8 cellular contexts compared by ENCODE assay signal in genomic region chr14:26984318-26985177, GRCh38.
A peak's percentile ranks its signal among the peaks of the same experiment; 100 is the strongest.
DNase-seq lines count a peak whose midpoint lies in the region; ATAC-seq, FAIRE-seq and TF ChIP-seq lines count a peak whose summit lies in the region.

No MANE protein-coding gene starts in this region.

- ATAC-seq in mucosa of descending colon = peak; percentile 67

- no peaks in the 10 kb centered on the region for H3K36me3 ChIP-seq in endothelial cell of umbilical vein (ENCODE audit: control insufficient read depth in 2 of 2, extremely low read depth in 1 of 2, insufficient read depth in 2 of 2, low read length in 2 of 2)
- H3K36me3 ChIP-seq in mucosa of descending colon (ENCODE audit: low read depth) = no peaks in the 10 kb centered on the region

- no peak overlapping the region for H3K27ac ChIP-seq in endothelial cell of umbilical vein (ENCODE audit: insufficient read depth, low read depth, low read length)

- H3K79me2 ChIP-seq in endothelial cell of umbilical vein (ENCODE audit: control insufficient read depth, insufficient read depth, low read length) = no peaks in the 10 kb centered on the region

- H3K4me1 ChIP-seq in endothelial cell of umbilical vein (ENCODE audit: control insufficient read depth, extremely low read depth, insufficient read depth, low read length) (no peaks in the 10 kb centered on the region), mucosa of descending colon (ENCODE audit: low read depth) (no peaks in the 10 kb centered on the region)

- FAIRE-seq in endothelial cell of umbilical vein (lab: Jason Lieb, UNC) = peak; percentile 96

- no peaks in the 10 kb centered on the region for H3K9me3 ChIP-seq in endothelial cell of umbilical vein (replicated peaks; ENCODE audit: control insufficient read depth, insufficient read depth, low read length)
- H3K9me3 ChIP-seq in mucosa of descending colon = no peaks in the 10 kb centered on the region

- H3K27me3 ChIP-seq in endothelial cell of umbilical vein (ENCODE audit: control insufficient read depth in 2 of 2, insufficient read depth in 2 of 2, low read length in 2 of 2) = no peaks in the 10 kb centered on the region

- no peak overlapping the region for H3K9ac ChIP-seq in endothelial cell of umbilical vein (replicated peaks; ENCODE audit: extremely low read depth, insufficient read depth, low read length)

- H3K9me1 ChIP-seq in endothelial cell of umbilical vein (replicated peaks; ENCODE audit: control insufficient read depth, extremely low read depth, insufficient read depth, low read length) = no peaks in the 10 kb centered on the region

- peaks cover 10% of the 10 kb centered on the region for H3K9me3 Mint-ChIP-seq in activated naive CD4-positive, alpha-beta T cell treated with anti-CD3 and anti-CD28 coated beads for 36 hours

- no TSS peak for BruUV-seq in endothelial cell of umbilical vein (replicated peaks; lab: Mats Ljungman, UMichigan)

- peak; percentile 41 for DNase-seq in activated naive CD4-positive, alpha-beta T cell treated with anti-CD3 and anti-CD28 coated beads for 36 hours
- no peak for DNase-seq in activated naive CD4-positive, alpha-beta T cell treated with Interleukin-2 at 50 U/mL for 16 hours
- DNase-seq in RKO (ENCODE audit: low spot score) (peak; percentile 53), endothelial cell of umbilical vein (ENCODE audit: low read depth, low spot score) (peak; percentile 57), mucosa of descending colon (peak in 2 of 3 donors; percentile 19 to 84), GM19238 (ENCODE audit: insufficient read length, low spot score) (no peak), activated gamma-delta T cell treated with Interleukin-2 at 50 U/mL for 16 hours (no peak)

- H3K27me3 Mint-ChIP-seq in activated naive CD4-positive, alpha-beta T cell treated with anti-CD3 and anti-CD28 coated beads for 36 hours (ENCODE audit: low read depth) = no peaks in the 10 kb centered on the region

- dilution Hi-C loops in endothelial cell of umbilical vein (cut with MboI; ENCODE audit: extremely low pct_ligation_motif_present, low sequenced_read_pairs) = no loop called here

- H4K20me1 ChIP-seq in endothelial cell of umbilical vein (replicated peaks; ENCODE audit: control insufficient read depth, extremely low read depth, insufficient read depth, low read length) = no peaks in the 10 kb centered on the region

- H3K4me3 ChIP-seq in endothelial cell of umbilical vein (replicated peaks in 1 of 3; ENCODE audit: insufficient read depth in 1 of 3, low read depth in 1 of 3, low read length in 3 of 3) = no peak overlapping the region
- no peak overlapping the region for H3K4me3 ChIP-seq in mucosa of descending colon

- no peak overlapping the region for H3K4me2 ChIP-seq in endothelial cell of umbilical vein (ENCODE audit: insufficient read depth, low read length)

- H3K4me3 Mint-ChIP-seq in activated naive CD4-positive, alpha-beta T cell treated with anti-CD3 and anti-CD28 coated beads for 36 hours = no peak overlapping the region

- CTCF ChIA-PET in activated naive CD4-positive, alpha-beta T cell treated with anti-CD3 and anti-CD28 coated beads for 36 hours (lab: Charles Lee) = interaction anchor here (0.6 to 0.7 kb wide), 2 partner anchors 19 to 366 kb away, joined by 3 read pairs; no protein-coding TSS in a partner anchor
- CTCF ChIA-PET in endothelial cell of umbilical vein (lab: Charles Lee) = interaction anchor here (0.8 to 6.8 kb wide), 6 partner anchors 9 to 821 kb away, joined by 3 to 44 read pairs (median 5); no protein-coding TSS in a partner anchor

- intact Hi-C loops in activated naive CD4-positive, alpha-beta T cell treated with anti-CD3 and anti-CD28 coated beads for 36 hours (cut with micrococcal nuclease) = no loop called here
- intact Hi-C loops in endothelial cell of umbilical vein (cut with micrococcal nuclease) (loop anchor here (1.0 to 10.0 kb wide), 8 partner anchors 253 to 1650 kb away; partner anchors contain the start of gene NOVA1), mucosa of descending colon (cut with DNase I, micrococcal nuclease) (no loop called here)

- no peak for TF ChIP-seq POLR2A in endothelial cell of umbilical vein (IDR thresholded peaks at IDR 0.05; ENCODE audit: low read depth, low read length)

- H3K27ac Mint-ChIP-seq in activated naive CD4-positive, alpha-beta T cell treated with anti-CD3 and anti-CD28 coated beads for 36 hours = no peak overlapping the region

- POLR2A ChIA-PET in endothelial cell of umbilical vein (lab: Charles Lee) = no interaction called here

- H2AFZ ChIP-seq in endothelial cell of umbilical vein (ENCODE audit: low read depth, low read length) = peak overlapping the region; percentile 1

- no peaks in the 10 kb centered on the region for H3K36me3 Mint-ChIP-seq in activated naive CD4-positive, alpha-beta T cell treated with anti-CD3 and anti-CD28 coated beads for 36 hours (ENCODE audit: low read depth)

- no peaks in the 10 kb centered on the region for H3K4me1 Mint-ChIP-seq in activated naive CD4-positive, alpha-beta T cell treated with anti-CD3 and anti-CD28 coated beads for 36 hours (ENCODE audit: low read depth)

- TF ChIP-seq CTCF in LNCAP (IDR thresholded peaks at IDR 0.05) (peak; percentile 82), endothelial cell of umbilical vein (IDR thresholded peaks at IDR 0.05; ENCODE audit: extremely low read depth in 1 of 2, insufficient read depth in 1 of 2, low read depth in 1 of 2, low read length in 2 of 2) (peak; percentile 67), mucosa of descending colon (IDR thresholded peaks at IDR 0.05) (peak; percentile 30)

TF ChIP-seq in endothelial cell of umbilical vein, 7 proteins besides CTCF, POLR2A, EP300 and RAD21:
- TF ChIP-seq MYC (IDR thresholded peaks at IDR 0.05; ENCODE audit: low read depth, low read length) = no peak
- no peak for TF ChIP-seq GATA2 (IDR thresholded peaks at IDR 0.05; ENCODE audit: insufficient read depth, insufficient read length, low read depth, low read length)
- TF ChIP-seq, protein P1, sequence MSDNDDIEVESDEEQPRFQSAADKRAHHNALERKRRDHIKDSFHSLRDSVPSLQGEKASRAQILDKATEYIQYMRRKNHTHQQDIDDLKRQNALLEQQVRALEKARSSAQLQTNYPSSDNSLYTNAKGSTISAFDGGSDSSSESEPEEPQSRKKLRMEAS (IDR thresholded peaks at IDR 0.05; ENCODE audit: insufficient read depth, insufficient read length) = no peak
- TF ChIP-seq JUN (IDR thresholded peaks at IDR 0.05; ENCODE audit: borderline replicate concordance, insufficient read depth, insufficient read length, low read depth) = no peak
- no peak for TF ChIP-seq EZH2 (IDR thresholded peaks at IDR 0.05; ENCODE audit: borderline replicate concordance, low read depth, low read length, severe bottlenecking)
- no peak for TF ChIP-seq POLR2AphosphoS5 (IDR thresholded peaks at IDR 0.05; ENCODE audit: insufficient read depth, low read depth, low read length)
- TF ChIP-seq FOS (IDR thresholded peaks at IDR 0.05; ENCODE audit: borderline replicate concordance, insufficient read depth, low read length) = no peak
TF ChIP-seq in endothelial cell of umbilical vein: peak in this region for 0.

Comparison
In these comparisons a context has a peak if more than half of its experiments do, and no peak if none do; other contexts are left out.
1. DNase-seq: peak in activated naive CD4-positive, alpha-beta T cell treated with anti-CD3 and anti-CD28 coated beads for 36 hours (single experiment), RKO (single experiment), endothelial cell of umbilical vein (single experiment) and mucosa of descending colon (2 of 3); none in activated naive CD4-positive, alpha-beta T cell treated with Interleukin-2 at 50 U/mL for 16 hours (single experiment), GM19238 (single experiment) and activated gamma-delta T cell treated with Interleukin-2 at 50 U/mL for 16 hours (single experiment).
2. CTCF ChIP-seq: peak in every context shown above with its lines; median percentile 82 in LNCAP; 67 in endothelial cell of umbilical vein; 30 in mucosa of descending colon.